ENCODE assay signal across 17 cellular contexts in the genomic region with DNA sequence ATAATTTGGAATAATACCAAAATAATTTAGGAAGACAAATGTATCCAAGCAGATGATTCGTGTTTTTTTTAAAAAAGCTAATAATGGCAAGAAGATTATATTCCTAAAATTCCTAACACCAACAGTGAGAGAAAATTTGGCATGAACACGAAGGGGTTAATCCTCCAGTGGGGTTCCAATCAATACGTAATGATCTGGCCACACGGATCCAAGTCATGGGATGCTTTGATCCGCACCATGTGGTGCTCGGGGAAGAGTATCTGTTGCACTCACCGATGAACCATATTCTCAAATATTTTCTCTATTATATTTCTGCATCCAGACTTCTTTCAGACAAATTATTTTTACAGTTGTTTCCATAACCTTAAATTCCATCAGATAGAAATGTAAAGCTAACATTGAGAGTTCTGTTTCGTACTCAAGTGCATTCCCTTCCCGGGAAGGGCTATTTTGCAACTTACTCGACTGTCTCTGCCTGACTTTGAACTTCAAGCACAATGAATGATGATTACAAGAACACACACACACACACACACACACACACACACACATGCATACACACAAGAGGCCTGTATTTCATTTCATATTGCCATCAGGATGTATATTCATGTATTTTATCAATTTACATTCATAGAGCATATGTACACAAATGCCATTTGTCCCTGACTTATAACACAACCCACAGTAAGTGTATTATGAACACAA.
DNase-seq lines count a peak whose midpoint lies in the region; ATAC-seq and TF ChIP-seq lines count a peak whose summit lies in the region.
"Had no signal": no experiment of that assay in that cellular context is flagged by ENCODE, and none has a peak within 500 bp of the region (broad histone marks: within the 10 kb centered on the region; RNA-seq: fewer than 3 reads in every experiment).

No MANE protein-coding gene starts in this region.

- H3K9ac ChIP-seq in H9 (ENCODE audit: extremely low read depth, insufficient read length, low read length): no peak overlapping the region

- no peak overlapping the region for H3T11ph ChIP-seq in H9 (ENCODE audit: low read length)

- no peak for TF ChIP-seq CTCF in dorsolateral prefrontal cortex (IDR thresholded peaks at IDR 0.05 in 54 of 56, conservative IDR thresholded peaks at IDR 0.05 in 2 of 56; ENCODE audit: low read depth in 1 of 56, partially characterized antibody in 56 of 56)
- TF ChIP-seq CTCF in H9 (conservative IDR thresholded peaks at IDR 0.05): no peak
- no peak for TF ChIP-seq CTCF in osteoblast (IDR thresholded peaks at IDR 0.05; ENCODE audit: extremely low read depth, low read depth, low read length)

- H3K23me2 ChIP-seq in H9 (ENCODE audit: insufficient read length, low read depth, low read length, poor library complexity, severe bottlenecking): no peaks in the 10 kb centered on the region

- H2AFZ ChIP-seq in H9 (ENCODE audit: low read length) (no peak overlapping the region), osteoblast (ENCODE audit: low read length) (no peak overlapping the region)

- ATAC-seq in stimulated activated naive CD8-positive, alpha-beta T cell treated with anti-CD3 and anti-CD28 coated beads, Interleukin-15, amount 100 ng/mL, for 72 hours: no peak
- ATAC-seq in HG02973 (IDR thresholded peaks at IDR 0.05; ENCODE audit: unreplicated experiment): no peak
- ATAC-seq: gastrocnemius medialis had no signal

- DNase-seq in stimulated activated naive CD8-positive, alpha-beta T cell treated with anti-CD3 and anti-CD28 coated beads, Interleukin-15, amount 100 ng/mL, for 72 hours: no peak
- no peak for DNase-seq in dorsolateral prefrontal cortex
- peak; percentile 52 for DNase-seq in mucosa of gallbladder (ENCODE audit: low spot score)
- no peak for DNase-seq in H9
- DNase-seq in SW480 (ENCODE audit: low spot score): no peak
- no peak for DNase-seq in osteoblast (ENCODE audit: insufficient read length, low spot score, missing footprints)
- DNase-seq: activated CD4-positive, alpha-beta T cell treated with anti-CD3 and anti-CD28 coated beads, Interleukin-2, amount 50 U/mL, for 4 hours; activated naive CD8-positive, alpha-beta T cell treated with anti-CD3 and anti-CD28 coated beads, Interleukin-2, amount 10 ng/mL, durations not matched to agents 7 days and 5 days; dermis blood vessel endothelial cell; DND-41; gastrocnemius medialis; KG1; NCI-H526; stimulated activated CD4-positive, alpha-beta T cell treated with anti-CD3 and anti-CD28 coated beads, Interleukin-12 subunit alpha, Interleukin-12 subunit beta, amount 100 ng/mL, for 4 hours had no signal

- H4K91ac ChIP-seq in H9 (ENCODE audit: insufficient read length, low read depth, low read length): no peak overlapping the region

- H3K79me1 ChIP-seq in H9 (ENCODE audit: insufficient read depth, low read depth, low read length, poor library complexity, severe bottlenecking): no peaks in the 10 kb centered on the region

- no peak overlapping the region for H3K4ac ChIP-seq in H9 (ENCODE audit: low read depth, low read length)

- H3K79me2 ChIP-seq in H9 (ENCODE audit: insufficient read depth, low read length) (no peaks in the 10 kb centered on the region), osteoblast (ENCODE audit: insufficient read depth, low read length) (peaks cover 84% of the 10 kb centered on the region)

- peaks cover 76% of the 10 kb centered on the region for H3K36me3 Mint-ChIP-seq in stimulated activated naive CD8-positive, alpha-beta T cell treated with anti-CD3 and anti-CD28 coated beads, Interleukin-15, Interleukin-2, amounts not matched to agents 100 ng/mL and 50 ng/mL, for 24 hours (ENCODE audit: low read depth)
- peaks cover 17 to 28% (median 27%) of the 10 kb centered on the region in 3 experiments for H3K36me3 Mint-ChIP-seq in H9 (ENCODE audit: insufficient read depth in 1 of 3, low read depth in 3 of 3)

- peaks cover 56% of the 10 kb centered on the region for H3K4me1 Mint-ChIP-seq in stimulated activated naive CD8-positive, alpha-beta T cell treated with anti-CD3 and anti-CD28 coated beads, Interleukin-15, Interleukin-2, amounts not matched to agents 100 ng/mL and 50 ng/mL, for 24 hours (ENCODE audit: low read depth)
- peaks cover 51% of the 10 kb centered on the region for H3K4me1 Mint-ChIP-seq in stimulated activated naive CD8-positive, alpha-beta T cell treated with anti-CD3 and anti-CD28 coated beads, Interleukin-15, amount 100 ng/mL, for 72 hours
- no peaks in the 10 kb centered on the region for H3K4me1 Mint-ChIP-seq in H9

- no peak overlapping the region for H3K23ac ChIP-seq in H9 (ENCODE audit: insufficient read length, low read depth, low read length)

- H3K4me3 Mint-ChIP-seq in stimulated activated naive CD8-positive, alpha-beta T cell treated with anti-CD3 and anti-CD28 coated beads, Interleukin-15, Interleukin-2, amounts not matched to agents 100 ng/mL and 50 ng/mL, for 24 hours: no peak overlapping the region
- H3K4me3 Mint-ChIP-seq in stimulated activated naive CD8-positive, alpha-beta T cell treated with anti-CD3 and anti-CD28 coated beads, Interleukin-15, amount 100 ng/mL, for 72 hours: no peak overlapping the region
- no peak overlapping the region for H3K4me3 Mint-ChIP-seq in H9
- H3K4me3 Mint-ChIP-seq: activated naive CD8-positive, alpha-beta T cell treated with anti-CD3 and anti-CD28 coated beads, Interleukin-2, amount 10 ng/mL, durations not matched to agents 7 days and 5 days had no signal

- no peaks in the 10 kb centered on the region for H3K9me3 ChIP-seq in H9 (ENCODE audit: control insufficient read depth, low read depth, low read length)
- no peaks in the 10 kb centered on the region for H3K9me3 ChIP-seq in osteoblast (ENCODE audit: low read depth, low read length)
- H3K9me3 ChIP-seq: gastrocnemius medialis had no signal

- no peak overlapping the region for H2BK15ac ChIP-seq in H9 (ENCODE audit: low read depth, low read length)

- H3K27ac Mint-ChIP-seq in stimulated activated naive CD8-positive, alpha-beta T cell treated with anti-CD3 and anti-CD28 coated beads, Interleukin-15, Interleukin-2, amounts not matched to agents 100 ng/mL and 50 ng/mL, for 24 hours: peak overlapping the region; percentile 70
- no peak overlapping the region for H3K27ac Mint-ChIP-seq in stimulated activated naive CD8-positive, alpha-beta T cell treated with anti-CD3 and anti-CD28 coated beads, Interleukin-15, amount 100 ng/mL, for 72 hours
- H3K27ac Mint-ChIP-seq in H9: peak overlapping the region in 1 of 3 experiments; percentile 18; a peak in 2 of 7 replicates
- H3K27ac Mint-ChIP-seq: activated naive CD8-positive, alpha-beta T cell treated with anti-CD3 and anti-CD28 coated beads, Interleukin-2, amount 10 ng/mL, durations not matched to agents 7 days and 5 days had no signal

- intact Hi-C loops in dorsolateral prefrontal cortex (cut with DNase I): loop anchor here in 1 of 2 donors (5.0 kb wide), 2 partner anchors 51 to 566 kb away; a partner anchor contains a TSS

- peak overlapping the region in 9 of 59 donors; percentile 3 to 40 (median 26) for H3K4me3 ChIP-seq in dorsolateral prefrontal cortex
- H3K4me3 ChIP-seq in osteoblast (ENCODE audit: insufficient read depth, low read length): no peak overlapping the region
- H3K4me3 ChIP-seq: gastrocnemius medialis had no signal

- H3K27me3 ChIP-seq in dorsolateral prefrontal cortex (no peaks in the 10 kb centered on the region), H9 (ENCODE audit: insufficient read depth, low read length) (no peaks in the 10 kb centered on the region), osteoblast (ENCODE audit: insufficient read depth, low read length) (no peaks in the 10 kb centered on the region)
- H3K27me3 ChIP-seq: gastrocnemius medialis had no signal

- WGBS in H9 (ENCODE audit: extremely low coverage, insufficient read length, low lambda C conversion rate): no CpG with 5 or more reads among the region's 10 CpGs

- H3K56ac ChIP-seq in H9 (ENCODE audit: insufficient read length, low read depth, low read length): no peak overlapping the region

- no peak overlapping the region for H4K5ac ChIP-seq in H9 (ENCODE audit: insufficient read length, low read depth, low read length)

- H2BK12ac ChIP-seq in H9 (ENCODE audit: insufficient read length, low read depth, low read length): no peak overlapping the region

- no peak overlapping the region for H2BK120ac ChIP-seq in H9 (ENCODE audit: low read depth, low read length, poor library complexity, severe bottlenecking)

- no peak overlapping the region for H3K14ac ChIP-seq in H9 (ENCODE audit: insufficient read depth, low read length)

- no peak overlapping the region for H2BK5ac ChIP-seq in H9 (ENCODE audit: insufficient read length, low read length)

- H3K18ac ChIP-seq in H9 (ENCODE audit: insufficient read length, low read depth, low read length): no peak overlapping the region

- H3K27ac ChIP-seq in dorsolateral prefrontal cortex (peak overlapping the region in 56 of 59 donors; percentile 3 to 91 (median 73)), H9 (ENCODE audit: insufficient read length, low read depth, low read length) (no peak overlapping the region), osteoblast (ENCODE audit: low read depth, low read length) (no peak overlapping the region)
- H3K27ac ChIP-seq: RWPE1 had no signal

- no peaks in the 10 kb centered on the region for H3K9me3 Mint-ChIP-seq in stimulated activated naive CD8-positive, alpha-beta T cell treated with anti-CD3 and anti-CD28 coated beads, Interleukin-15, Interleukin-2, amounts not matched to agents 100 ng/mL and 50 ng/mL, for 24 hours
- peaks cover 6 to 10% of the 10 kb centered on the region in 2 donors for H3K9me3 Mint-ChIP-seq in stimulated activated naive CD8-positive, alpha-beta T cell treated with anti-CD3 and anti-CD28 coated beads, Interleukin-15, amount 100 ng/mL, for 72 hours
- peaks cover 9 to 14% of the 10 kb centered on the region in 2 experiments for H3K9me3 Mint-ChIP-seq in H9
- H3K9me3 Mint-ChIP-seq: activated naive CD8-positive, alpha-beta T cell treated with anti-CD3 and anti-CD28 coated beads, Interleukin-2, amount 10 ng/mL, durations not matched to agents 7 days and 5 days had no signal

- no peak overlapping the region for H3K4me2 ChIP-seq in H9 (ENCODE audit: insufficient read depth, insufficient read length, low read length)
- H3K4me2 ChIP-seq in osteoblast (ENCODE audit: insufficient read depth, low read length): no peak overlapping the region

- no peaks in the 10 kb centered on the region for H3K27me3 Mint-ChIP-seq in stimulated activated naive CD8-positive, alpha-beta T cell treated with anti-CD3 and anti-CD28 coated beads, Interleukin-15, Interleukin-2, amounts not matched to agents 100 ng/mL and 50 ng/mL, for 24 hours
- no peaks in the 10 kb centered on the region for H3K27me3 Mint-ChIP-seq in stimulated activated naive CD8-positive, alpha-beta T cell treated with anti-CD3 and anti-CD28 coated beads, Interleukin-15, amount 100 ng/mL, for 72 hours
- H3K27me3 Mint-ChIP-seq in H9 (ENCODE audit: low read depth): no peaks in the 10 kb centered on the region
- H3K27me3 Mint-ChIP-seq: activated naive CD8-positive, alpha-beta T cell treated with anti-CD3 and anti-CD28 coated beads, Interleukin-2, amount 10 ng/mL, durations not matched to agents 7 days and 5 days had no signal

- H3K36me3 ChIP-seq in osteoblast (ENCODE audit: insufficient read depth, low read length): peaks cover 39% of the 10 kb centered on the region

- no peaks in the 10 kb centered on the region for H4K20me1 ChIP-seq in H9 (ENCODE audit: control insufficient read depth, insufficient read depth, insufficient read length)
- H4K20me1 ChIP-seq in osteoblast (ENCODE audit: insufficient read depth, low read length): peaks cover 6% of the 10 kb centered on the region

- H4K8ac ChIP-seq in H9 (replicated peaks; ENCODE audit: insufficient read length, low read depth, low read length): no peak overlapping the region

- H3K4me1 ChIP-seq in H9 (ENCODE audit: insufficient read depth, low read length): no peaks in the 10 kb centered on the region
- H3K4me1 ChIP-seq in osteoblast (ENCODE audit: insufficient read depth, low read length): peaks cover 2% of the 10 kb centered on the region

- H2AK5ac ChIP-seq in H9 (ENCODE audit: insufficient read length, low read length): no peak overlapping the region

- no peak overlapping the region for H2BK20ac ChIP-seq in H9 (ENCODE audit: low read depth, low read length, poor library complexity, severe bottlenecking)

Comparison
In these comparisons a context has a peak if more than half of its experiments do, and no peak if none do; other contexts are left out.
1. H3K27ac ChIP-seq: peak in dorsolateral prefrontal cortex (56 of 59); none in H9 (single experiment) and osteoblast (single experiment).